In the genomic region with DNA sequence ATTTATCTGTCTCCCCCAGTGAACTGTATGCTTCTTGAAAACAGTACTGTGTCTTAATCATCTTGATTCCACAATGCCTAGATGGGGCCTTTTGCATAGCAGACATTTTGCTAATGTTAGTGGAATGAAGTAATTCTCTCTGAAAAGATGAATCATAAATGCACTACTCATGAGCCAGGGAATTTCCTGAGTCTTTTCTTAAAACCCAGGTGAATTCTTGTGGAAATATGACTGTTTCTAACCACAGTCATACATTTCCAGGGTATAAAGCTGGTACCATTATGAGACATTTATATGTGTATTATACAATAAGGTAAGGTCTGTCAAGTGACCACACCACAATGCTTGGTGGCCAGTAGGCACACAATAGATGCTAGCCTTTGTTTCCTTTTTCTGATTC, we compare ENCODE assay signal across 7 cellular contexts. TPM values are rescaled to one million over a fixed set of nuclear protein-coding genes. Genes with fewer than 3 reads are reported as not detected.
DNase-seq lines count a peak whose midpoint lies in the region; ATAC-seq, FAIRE-seq and TF ChIP-seq lines count a peak whose summit lies in the region.

No MANE protein-coding gene starts in this region.

- in situ Hi-C loops in HAP-1 (cut with MboI; ENCODE audit: low sequenced_read_pairs), result no loop called here

- ATAC-seq in HG03460 (IDR thresholded peaks at IDR 0.05; ENCODE audit: unreplicated experiment), result peak; percentile 59

- no peaks in the 10 kb centered on the region for H3K27me3 ChIP-seq in colonic mucosa
- no peaks in the 10 kb centered on the region for H3K27me3 ChIP-seq in tibial nerve
- no peaks in the 10 kb centered on the region for H3K27me3 ChIP-seq in HAP-1 (ENCODE audit: low read depth)

- intact Hi-C loops in colonic mucosa (cut with DNase I), result no loop called here

- H3K4me1 ChIP-seq in colonic mucosa (peaks cover 3% of the 10 kb centered on the region), tibial nerve (peaks cover 0 to 21% (median 4%) of the 10 kb centered on the region in 4 donors), HAP-1 (peaks cover 8% of the 10 kb centered on the region; the same call in 1 of the 2 replicates)

- H3K9ac ChIP-seq in colonic mucosa (ENCODE audit: low read depth in 2 of 2, low read length in 2 of 2), result no peak overlapping the region

- no peak overlapping the region for H3K4me3 ChIP-seq in colonic mucosa
- H3K4me3 ChIP-seq in tibial nerve, result no peak overlapping the region
- no peak overlapping the region for H3K4me3 ChIP-seq in HAP-1

- FAIRE-seq in GM19239 (lab: Jason Lieb, UNC), result peak; percentile 60

- H3K27ac ChIP-seq in colonic mucosa, result peak overlapping the region; percentile 25
- H3K27ac ChIP-seq in tibial nerve, result peak overlapping the region in 2 of 4 donors; percentile 73 to 78

- TF ChIP-seq CTCF in colonic mucosa (IDR thresholded peaks at IDR 0.05) (no peak), tibial nerve (IDR thresholded peaks at IDR 0.05) (no peak)

- H3K9me3 ChIP-seq in colonic mucosa, result no peaks in the 10 kb centered on the region
- H3K9me3 ChIP-seq in tibial nerve, result no peaks in the 10 kb centered on the region
- no peaks in the 10 kb centered on the region for H3K9me3 ChIP-seq in HAP-1

- no peak for TF ChIP-seq POLR2A in tibial nerve (IDR thresholded peaks at IDR 0.05)

- TF ChIP-seq EP300 in tibial nerve (IDR thresholded peaks at IDR 0.05), result no peak

- DNase-seq in GM19239 (ENCODE audit: insufficient read length, low spot score) (no peak), colonic mucosa (no peak), pulmonary artery endothelial cell (ENCODE audit: low read depth, low spot score) (peak; percentile 68), SKM-1 (lab: John Stamatoyannopoulos, UW; ENCODE audit: unreplicated experiment) (no peak), tibial nerve (ENCODE audit: low spot score in 2 of 2) (no peak), HAP-1 (ENCODE audit: low spot score in 2 of 2) (no peak)

- H3K36me3 ChIP-seq in colonic mucosa, result no peaks in the 10 kb centered on the region
- peaks cover 0 to 13% (median 4%) of the 10 kb centered on the region in 3 donors for H3K36me3 ChIP-seq in tibial nerve
- H3K36me3 ChIP-seq in HAP-1 (replicated peaks), result no peaks in the 10 kb centered on the region; the same call in 1 of the 2 replicates

RNA-seq across cellular contexts. Expression of a gene that starts 5.5 kb away (rescaled TPM):
- total RNA-seq in colonic mucosa (under 1 TPM; 0.58 to 0.84 TPM), pulmonary artery endothelial cell (not detected in 2 replicates), tibial nerve (10 to 100 TPM in 2 of 4 donors, 1 to 10 TPM in 2; 3.0 to 14.4 (median 8.2) TPM)
